In genomic region chr4:100641326-100641725, GRCh38 we compare ENCODE assay signal across 18 cellular contexts.
"Had no signal": no experiment of that assay in that cellular context is flagged by ENCODE, and none has a peak within 500 bp of the region (broad histone marks: within the 10 kb centered on the region; RNA-seq: fewer than 3 reads in every experiment).

No MANE protein-coding gene starts in this region.

- H3K36me3 ChIP-seq: brain microvascular endothelial cell, transverse colon, vagina had no signal

- H3K4me3 ChIP-seq: skin epidermis, transverse colon, vagina had no signal

- H3K27me3 ChIP-seq: brain microvascular endothelial cell, transverse colon, vagina had no signal

- H3K27ac ChIP-seq: brain microvascular endothelial cell, skin epidermis, transverse colon, vagina had no signal

- ATAC-seq: activated CD4-positive, CD25-positive, alpha-beta regulatory T cell treated with anti-CD3 and anti-CD28 coated beads, Interleukin-2, amount 50 U/mL, for 24 hours; stimulated activated naive CD8-positive, alpha-beta T cell treated with anti-CD3 and anti-CD28 coated beads, Interleukin-15, Interleukin-2, amounts not matched to agents 100 U/mL and 50 U/mL, for 24 hours had no signal

- H3K9me3 ChIP-seq: transverse colon, vagina had no signal

- H3K4me1 ChIP-seq: transverse colon, vagina had no signal

- DNase-seq: activated CD4-positive, alpha-beta T cell treated with anti-CD3 and anti-CD28 coated beads, Interleukin-2, amount 50 U/mL, for 1 hour; activated naive CD8-positive, alpha-beta T cell treated with anti-CD3 and anti-CD28 coated beads for 36 hours; amygdala; brain microvascular endothelial cell; cerebellar nuclear complex; effector memory CD4-positive, alpha-beta T cell; foreskin melanocyte; head of caudate nucleus; kidney glomerular epithelial cell; nucleus accumbens; posterior cingulate gyrus; retina; stimulated activated CD4-positive, alpha-beta T cell treated with anti-CD3 and anti-CD28 coated beads, Interleukin-4, amount 100 ng/mL, for 24 hours; stimulated activated naive CD8-positive, alpha-beta T cell treated with anti-CD3 and anti-CD28 coated beads, Interleukin-15, Interleukin-2, amounts not matched to agents 100 U/mL and 50 U/mL, for 24 hours; transverse colon had no signal
